ENCODE assay signal across 1 cellular context in the genomic region with DNA sequence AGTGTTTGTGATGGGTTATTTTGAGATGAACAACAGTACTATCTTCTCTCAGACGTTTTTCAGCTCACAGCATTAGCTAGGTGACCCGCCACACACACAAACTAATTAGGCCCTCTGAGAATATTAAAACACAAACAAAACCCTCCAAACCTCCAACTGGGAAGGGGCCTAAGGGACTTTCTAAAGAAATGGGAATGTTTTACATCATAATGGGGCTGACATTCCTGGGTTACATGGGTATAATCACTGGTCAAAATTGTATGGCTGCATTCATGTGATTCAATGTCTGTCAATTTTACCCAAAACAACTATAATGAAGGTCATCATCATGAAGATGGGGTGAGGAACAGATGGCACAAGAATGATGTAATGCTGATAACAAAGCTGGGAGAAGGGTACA.
A peak's percentile ranks its signal among the peaks of the same experiment; 100 is the strongest.
TF ChIP-seq lines count a peak whose summit lies in the region.

No MANE protein-coding gene starts in this region.

TF ChIP-seq in GM23338, 12 proteins besides CTCF, POLR2A, EP300 and RAD21 (continued from another document):
- TF ChIP-seq, protein P1, sequence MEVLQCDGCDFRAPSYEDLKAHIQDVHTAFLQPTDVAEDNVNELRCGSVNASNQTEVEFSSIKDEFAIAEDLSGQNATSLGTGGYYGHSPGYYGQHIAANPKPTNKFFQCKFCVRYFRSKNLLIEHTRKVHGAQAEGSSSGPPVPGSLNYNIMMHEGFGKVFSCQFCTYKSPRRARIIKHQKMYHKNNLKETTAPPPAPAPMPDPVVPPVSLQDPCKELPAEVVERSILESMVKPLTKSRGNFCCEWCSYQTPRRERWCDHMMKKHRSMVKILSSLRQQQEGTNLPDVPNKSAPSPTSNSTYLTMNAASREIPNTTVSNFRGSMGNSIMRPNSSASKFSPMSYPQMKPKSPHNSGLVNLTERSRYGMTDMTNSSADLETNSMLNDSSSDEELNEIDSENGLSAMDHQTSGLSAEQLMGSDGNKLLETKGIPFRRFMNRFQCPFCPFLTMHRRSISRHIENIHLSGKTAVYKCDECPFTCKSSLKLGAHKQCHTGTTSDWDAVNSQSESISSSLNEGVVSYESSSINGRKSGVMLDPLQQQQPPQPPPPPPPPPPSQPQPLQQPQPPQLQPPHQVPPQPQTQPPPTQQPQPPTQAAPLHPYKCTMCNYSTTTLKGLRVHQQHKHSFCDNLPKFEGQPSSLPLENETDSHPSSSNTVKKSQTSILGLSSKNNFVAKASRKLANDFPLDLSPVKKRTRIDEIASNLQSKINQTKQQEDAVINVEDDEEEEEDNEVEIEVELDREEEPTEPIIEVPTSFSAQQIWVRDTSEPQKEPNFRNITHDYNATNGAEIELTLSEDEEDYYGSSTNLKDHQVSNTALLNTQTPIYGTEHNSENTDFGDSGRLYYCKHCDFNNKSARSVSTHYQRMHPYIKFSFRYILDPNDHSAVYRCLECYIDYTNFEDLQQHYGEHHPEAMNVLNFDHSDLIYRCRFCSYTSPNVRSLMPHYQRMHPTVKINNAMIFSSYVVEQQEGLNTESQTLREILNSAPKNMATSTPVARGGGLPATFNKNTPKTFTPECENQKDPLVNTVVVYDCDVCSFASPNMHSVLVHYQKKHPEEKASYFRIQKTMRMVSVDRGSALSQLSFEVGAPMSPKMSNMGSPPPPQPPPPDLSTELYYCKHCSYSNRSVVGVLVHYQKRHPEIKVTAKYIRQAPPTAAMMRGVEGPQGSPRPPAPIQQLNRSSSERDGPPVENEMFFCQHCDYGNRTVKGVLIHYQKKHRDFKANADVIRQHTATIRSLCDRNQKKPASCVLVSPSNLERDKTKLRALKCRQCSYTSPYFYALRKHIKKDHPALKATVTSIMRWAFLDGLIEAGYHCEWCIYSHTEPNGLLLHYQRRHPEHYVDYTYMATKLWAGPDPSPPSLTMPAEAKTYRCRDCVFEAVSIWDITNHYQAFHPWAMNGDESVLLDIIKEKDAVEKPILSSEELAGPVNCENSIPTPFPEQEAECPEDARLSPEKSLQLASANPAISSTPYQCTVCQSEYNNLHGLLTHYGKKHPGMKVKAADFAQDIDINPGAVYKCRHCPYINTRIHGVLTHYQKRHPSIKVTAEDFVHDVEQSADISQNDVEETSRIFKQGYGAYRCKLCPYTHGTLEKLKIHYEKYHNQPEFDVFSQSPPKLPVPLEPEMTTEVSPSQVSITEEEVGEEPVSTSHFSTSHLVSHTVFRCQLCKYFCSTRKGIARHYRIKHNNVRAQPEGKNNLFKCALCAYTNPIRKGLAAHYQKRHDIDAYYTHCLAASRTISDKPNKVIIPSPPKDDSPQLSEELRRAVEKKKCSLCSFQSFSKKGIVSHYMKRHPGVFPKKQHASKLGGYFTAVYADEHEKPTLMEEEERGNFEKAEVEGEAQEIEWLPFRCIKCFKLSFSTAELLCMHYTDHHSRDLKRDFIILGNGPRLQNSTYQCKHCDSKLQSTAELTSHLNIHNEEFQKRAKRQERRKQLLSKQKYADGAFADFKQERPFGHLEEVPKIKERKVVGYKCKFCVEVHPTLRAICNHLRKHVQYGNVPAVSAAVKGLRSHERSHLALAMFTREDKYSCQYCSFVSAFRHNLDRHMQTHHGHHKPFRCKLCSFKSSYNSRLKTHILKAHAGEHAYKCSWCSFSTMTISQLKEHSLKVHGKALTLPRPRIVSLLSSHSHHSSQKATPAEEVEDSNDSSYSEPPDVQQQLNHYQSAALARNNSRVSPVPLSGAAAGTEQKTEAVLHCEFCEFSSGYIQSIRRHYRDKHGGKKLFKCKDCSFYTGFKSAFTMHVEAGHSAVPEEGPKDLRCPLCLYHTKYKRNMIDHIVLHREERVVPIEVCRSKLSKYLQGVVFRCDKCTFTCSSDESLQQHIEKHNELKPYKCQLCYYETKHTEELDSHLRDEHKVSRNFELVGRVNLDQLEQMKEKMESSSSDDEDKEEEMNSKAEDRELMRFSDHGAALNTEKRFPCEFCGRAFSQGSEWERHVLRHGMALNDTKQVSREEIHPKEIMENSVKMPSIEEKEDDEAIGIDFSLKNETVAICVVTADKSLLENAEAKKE (CRISPR knock-in tag; IDR thresholded peaks at IDR 0.05) = 0 out of 2 replicates have a peak, but pooled peaks have one; percentile 42
- TF ChIP-seq ZNF114 (CRISPR knock-in tag; IDR thresholded peaks at IDR 0.05) (no peak), CREB1 (CRISPR knock-in tag; IDR thresholded peaks at IDR 0.05; ENCODE audit: low read depth) (peak; percentile 24; the same call in 1 of the 2 replicates), STAT1 (IDR thresholded peaks at IDR 0.05; ENCODE audit: unreplicated experiment) (no peak), ETS1 (IDR thresholded peaks at IDR 0.05) (no peak)
TF ChIP-seq in GM23338: peak in this region for 3.
